In the genomic region with DNA sequence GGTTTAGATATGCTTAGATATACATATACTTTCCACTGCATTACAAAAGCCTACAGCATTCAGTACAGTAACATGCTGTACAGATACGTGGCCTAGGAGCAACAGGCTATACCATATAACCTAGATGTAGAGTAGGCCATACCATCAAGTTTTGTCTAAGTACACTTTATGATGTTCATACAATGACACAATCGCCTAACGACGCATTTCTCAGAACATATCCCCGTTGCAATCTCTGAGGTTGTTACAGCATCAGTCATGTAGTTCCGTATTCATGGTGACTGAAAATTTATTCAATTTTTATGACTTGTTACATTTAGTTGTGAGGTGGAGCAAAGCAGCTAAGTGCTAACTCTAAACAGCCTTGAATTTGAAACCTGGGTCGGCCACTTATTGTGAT, we compare ENCODE assay signal across 23 cellular contexts.
"Had no signal": no experiment of that assay in that cellular context is flagged by ENCODE, and none has a peak within 500 bp of the region (broad histone marks: within the 10 kb centered on the region; RNA-seq: fewer than 3 reads in every experiment).

No MANE protein-coding gene starts in this region.

- H3K9me3 ChIP-seq: esophagus muscularis mucosa, left lung, right lobe of liver, uterus had no signal

- H3K36me3 ChIP-seq: esophagus muscularis mucosa, heart right ventricle, left lung, lower lobe of right lung, right lobe of liver, thoracic aorta, uterus had no signal

- H3K27me3 ChIP-seq: esophagus muscularis mucosa, foreskin keratinocyte, heart right ventricle, left lung, right lobe of liver, uterus had no signal

- H3K4me3 ChIP-seq: esophagus muscularis mucosa, heart right ventricle, left lung, lower lobe of right lung, right lobe of liver, thoracic aorta, uterus had no signal

- DNase-seq: activated CD4-positive, alpha-beta memory T cell treated with anti-CD3 and anti-CD28 coated beads, Interleukin-2, amount 10 ng/mL, durations not matched to agents 7 days and 5 days; activated CD4-positive, alpha-beta T cell treated with anti-CD3 and anti-CD28 coated beads, Interleukin-2, amount 10 ng/mL, durations not matched to agents 7 days and 5 days; activated CD8-positive, alpha-beta memory T cell treated with anti-CD3 and anti-CD28 coated beads, Interleukin-2, amount 50 U/mL, for 48 hours; activated naive CD8-positive, alpha-beta T cell treated with anti-CD3 and anti-CD28 coated beads, Interleukin-2, amount 50 U/mL, for 24 hours; activated T-cell treated with anti-CD3 and anti-CD28 coated beads, Interleukin-2, amount 50 U/mL, for 4 hours; anterior cingulate cortex; endodermal cell; foreskin keratinocyte; heart right ventricle; left lung; lower lobe of right lung; mesenchymal stem cell; right lobe of liver; stimulated activated CD4-positive, alpha-beta T cell treated with anti-CD3 and anti-CD28 coated beads, Interleukin-2, amount 100 ng/mL, for 48 hours; T-helper 9 cell; trophoblast cell; uterus; WERI-Rb-1 had no signal

- FAIRE-seq: bronchial epithelial cell, islet of Langerhans, TTC549 had no signal

- H3K27ac ChIP-seq: esophagus muscularis mucosa, foreskin keratinocyte, left lung, lower lobe of right lung, right lobe of liver, thoracic aorta, uterus, WERI-Rb-1 had no signal

- ATAC-seq: activated naive CD8-positive, alpha-beta T cell treated with anti-CD3 and anti-CD28 coated beads, Interleukin-2, amount 50 U/mL, for 24 hours; activated T-cell treated with anti-CD3 and anti-CD28 coated beads, Interleukin-2, amount 50 U/mL, for 4 hours; foreskin keratinocyte; left lung; lower lobe of right lung; right lobe of liver had no signal
